ENCODE assay signal across 1 cellular context in the genomic region with DNA sequence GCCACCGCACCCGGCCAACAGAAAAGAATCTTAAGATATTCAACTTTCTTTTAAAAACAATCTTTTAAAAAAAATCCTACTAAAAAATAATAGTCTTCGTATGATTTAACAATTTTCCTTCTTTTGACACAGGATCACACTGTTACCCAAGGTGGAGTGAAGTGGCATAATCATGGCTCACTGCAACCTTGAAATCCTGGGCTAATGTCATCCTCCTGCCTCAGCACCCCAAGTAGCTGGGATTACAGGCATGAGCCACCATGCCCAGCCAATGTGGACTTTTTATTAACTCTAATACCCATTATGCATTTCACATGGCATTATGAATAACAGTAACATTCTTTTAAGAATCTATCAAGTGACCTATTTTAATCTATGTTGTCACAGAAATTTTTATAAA.
TF ChIP-seq lines count a peak whose summit lies in the region.

No MANE protein-coding gene starts in this region.

TF ChIP-seq in A549, 52 proteins besides CTCF, POLR2A, EP300 and RAD21 (continued from another document):
- TF ChIP-seq ZFP36 (IDR thresholded peaks at IDR 0.05; ENCODE audit: borderline replicate concordance, partially characterized antibody) (no peak), FOSB (CRISPR knock-in tag; IDR thresholded peaks at IDR 0.05) (0 out of 2 replicates have a peak, but pooled peaks have one; percentile 23), EHF (CRISPR knock-in tag; IDR thresholded peaks at IDR 0.05) (no peak), PHF8 (IDR thresholded peaks at IDR 0.05; ENCODE audit: borderline replicate concordance, low read depth) (no peak)
- TF ChIP-seq, protein P1, sequence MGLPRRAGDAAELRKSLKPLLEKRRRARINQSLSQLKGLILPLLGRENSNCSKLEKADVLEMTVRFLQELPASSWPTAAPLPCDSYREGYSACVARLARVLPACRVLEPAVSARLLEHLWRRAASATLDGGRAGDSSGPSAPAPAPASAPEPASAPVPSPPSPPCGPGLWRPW (IDR thresholded peaks at IDR 0.05), result no peak
- TF ChIP-seq, protein P2, sequence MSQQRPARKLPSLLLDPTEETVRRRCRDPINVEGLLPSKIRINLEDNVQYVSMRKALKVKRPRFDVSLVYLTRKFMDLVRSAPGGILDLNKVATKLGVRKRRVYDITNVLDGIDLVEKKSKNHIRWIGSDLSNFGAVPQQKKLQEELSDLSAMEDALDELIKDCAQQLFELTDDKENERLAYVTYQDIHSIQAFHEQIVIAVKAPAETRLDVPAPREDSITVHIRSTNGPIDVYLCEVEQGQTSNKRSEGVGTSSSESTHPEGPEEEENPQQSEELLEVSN (IDR thresholded peaks at IDR 0.05; ENCODE audit: borderline replicate concordance, low read depth), result no peak
